In genomic region chr3:81218023-81218422, GRCh38 we compare ENCODE assay signal across 8 cellular contexts.
A peak's percentile ranks its signal among the peaks of the same experiment; 100 is the strongest.
DNase-seq lines count a peak whose midpoint lies in the region; ATAC-seq, FAIRE-seq and TF ChIP-seq lines count a peak whose summit lies in the region.

No MANE protein-coding gene starts in this region.

- H3K36me3 ChIP-seq in breast epithelium (no peaks in the 10 kb centered on the region), uterus (no peaks in the 10 kb centered on the region)

- FAIRE-seq in urothelium cell line (lab: Jason Lieb, UNC) (no peak), GM12891 (lab: Jason Lieb, UNC) (no peak)

- H3K27ac ChIP-seq in breast epithelium = no peak overlapping the region
- H3K27ac ChIP-seq in uterus = no peak overlapping the region

- H3K27me3 Mint-ChIP-seq in MCF 10A (ENCODE audit: insufficient read depth, unreplicated experiment) = peaks cover 97% of the 10 kb centered on the region

- no peak overlapping the region for H3K27ac Mint-ChIP-seq in MCF 10A (ENCODE audit: low read depth, unreplicated experiment)

- no peaks in the 10 kb centered on the region for H3K4me1 Mint-ChIP-seq in MCF 10A (ENCODE audit: insufficient read depth, unreplicated experiment)

- CTCF ChIA-PET in MCF 10A (lab: Yijun Ruan, JAX) = no interaction called here

- no TSS peak for BruUV-seq in MCF 10A (replicated peaks; lab: Mats Ljungman, UMichigan)

- DNase-seq in MCF 10A (ENCODE audit: unreplicated experiment) (peak; percentile 34), breast epithelium (ENCODE audit: low spot score in 2 of 2) (no peak), NCI-H82 (lab: John Stamatoyannopoulos, UW) (peak; percentile 27), fibroblast of peridontal ligament (ENCODE audit: extremely low read depth) (peak; percentile 80), urothelium cell line (ENCODE audit: low spot score) (peak; percentile 23), GM12891 (ENCODE audit: insufficient read length, low spot score) (no peak), uterus (no peak)

- TF ChIP-seq POLR2A in breast epithelium (IDR thresholded peaks at IDR 0.05) = no peak
- no peak for TF ChIP-seq POLR2A in GM12891 (IDR thresholded peaks at IDR 0.05; ENCODE audit: low read depth, low read length)
- TF ChIP-seq POLR2A in uterus (IDR thresholded peaks at IDR 0.05) = no peak

- H3K4me3 ChIP-seq in breast epithelium = no peak overlapping the region
- no peak overlapping the region for H3K4me3 ChIP-seq in uterus

- ATAC-seq in GM21737 (IDR thresholded peaks at IDR 0.05; ENCODE audit: unreplicated experiment) = no peak

- H3K4me1 ChIP-seq in breast epithelium (no peaks in the 10 kb centered on the region), uterus (no peaks in the 10 kb centered on the region)

- H3K36me3 Mint-ChIP-seq in MCF 10A (ENCODE audit: insufficient read depth, unreplicated experiment) = no peaks in the 10 kb centered on the region

- no peak overlapping the region for H3K4me3 Mint-ChIP-seq in MCF 10A (ENCODE audit: unreplicated experiment)

- no peaks in the 10 kb centered on the region for H3K9me3 Mint-ChIP-seq in MCF 10A (ENCODE audit: unreplicated experiment)

- intact Hi-C loops in MCF 10A (cut with micrococcal nuclease) = loop anchor here (1.0 kb wide), 1 partner anchor 121 kb away; no protein-coding TSS in a partner anchor
- intact Hi-C loops in breast epithelium (cut with DNase I; ENCODE audit: low total_unique reads) = no loop called here
- intact Hi-C loops in uterus (cut with DNase I; ENCODE audit: low total_unique reads) = no loop called here

- TF ChIP-seq CTCF in MCF 10A (IDR thresholded peaks at IDR 0.05; ENCODE audit: unreplicated experiment) (peak; percentile 20), breast epithelium (IDR thresholded peaks at IDR 0.05) (no peak), uterus (IDR thresholded peaks at IDR 0.05) (no peak)

- POLR2A ChIA-PET in MCF 10A (lab: Yijun Ruan, JAX) = no interaction called here

- no peaks in the 10 kb centered on the region for H3K9me3 ChIP-seq in breast epithelium
- no peaks in the 10 kb centered on the region for H3K9me3 ChIP-seq in uterus

- H3K27me3 ChIP-seq in breast epithelium (no peaks in the 10 kb centered on the region), uterus (no peaks in the 10 kb centered on the region)

TF ChIP-seq in GM12891, 5 proteins besides CTCF, POLR2A, EP300 and RAD21:
- no peak for TF ChIP-seq PAX5 (IDR thresholded peaks at IDR 0.05; ENCODE audit: insufficient read depth, low read length, severe bottlenecking)
- TF ChIP-seq POU2F2 (IDR thresholded peaks at IDR 0.05; ENCODE audit: low read depth, low read length) = no peak
- TF ChIP-seq SPI1 (IDR thresholded peaks at IDR 0.05; ENCODE audit: low read depth, low read length) = no peak
- no peak for TF ChIP-seq TAF1 (IDR thresholded peaks at IDR 0.05; ENCODE audit: low read depth, low read length)
- TF ChIP-seq POLR2AphosphoS5 (IDR thresholded peaks at IDR 0.05; ENCODE audit: low read depth, low read length) = no peak

Comparison
In these comparisons a context has a peak if more than half of its experiments do, and no peak if none do; other contexts are left out.
1. DNase-seq: peak in MCF 10A (single experiment), NCI-H82 (single experiment), fibroblast of peridontal ligament (single experiment) and urothelium cell line (single experiment); none in breast epithelium (0 of 2), GM12891 (single experiment) and uterus (0 of 2).